Comparison of ENCODE assay signal across 1 cellular context in genomic region chr19:1182068-1182467, GRCh38.
TF ChIP-seq lines count a peak whose summit lies in the region.

No MANE protein-coding gene starts in this region.

TF ChIP-seq in HCT116, 20 proteins besides CTCF, POLR2A, EP300 and RAD21 (continued from another document):
- TF ChIP-seq REST (IDR thresholded peaks at IDR 0.05; ENCODE audit: low read depth) (no peak), ATF3 (IDR thresholded peaks at IDR 0.05) (no peak), SP1 (IDR thresholded peaks at IDR 0.05; ENCODE audit: low read depth) (no peak), TCF7L2 (IDR thresholded peaks at IDR 0.05; ENCODE audit: borderline replicate concordance, extremely low read depth, insufficient read depth, insufficient read length) (no peak), ELF1 (IDR thresholded peaks at IDR 0.05; ENCODE audit: borderline replicate concordance, low read depth) (no peak), FOSL1 (IDR thresholded peaks at IDR 0.05; ENCODE audit: low read depth) (no peak), JUND (IDR thresholded peaks at IDR 0.05) (no peak), ZNF274 (IDR thresholded peaks at IDR 0.05; ENCODE audit: low read depth, low read length) (no peak), EZH2phosphoT487 (IDR thresholded peaks at IDR 0.05; ENCODE audit: borderline replicate concordance) (no peak), ZBTB33 (IDR thresholded peaks at IDR 0.05; ENCODE audit: extremely low read depth, insufficient replicate concordance, low read length) (no peak), EGR1 (IDR thresholded peaks at IDR 0.05; ENCODE audit: low read depth) (no peak), SRF (IDR thresholded peaks at IDR 0.05; ENCODE audit: low read depth) (no peak), POLR2AphosphoS5 (IDR thresholded peaks at IDR 0.05; ENCODE audit: low read depth, low read length) (no peak)
